ENCODE assay signal across 9 cellular contexts in genomic region chr10:72048450-72049124, GRCh38. TPM values are rescaled to one million over a fixed set of nuclear protein-coding genes. Genes with fewer than 3 reads are reported as not detected.
A peak's percentile ranks its signal among the peaks of the same experiment; 100 is the strongest.
DNase-seq lines count a peak whose midpoint lies in the region; ATAC-seq, FAIRE-seq and TF ChIP-seq lines count a peak whose summit lies in the region.
"Had no signal": no experiment of that assay in that cellular context is flagged by ENCODE, and none has a peak within 500 bp of the region (broad histone marks: within the 10 kb centered on the region; RNA-seq: fewer than 3 reads in every experiment).

No MANE protein-coding gene starts in this region.

- H3K36me3 ChIP-seq in keratinocyte (ENCODE audit: control insufficient read depth in 2 of 2, extremely low read depth in 1 of 2, insufficient read depth in 2 of 2, low read length in 2 of 2) = no peaks in the 10 kb centered on the region

- no peaks in the 10 kb centered on the region for H3K27me3 ChIP-seq in keratinocyte (ENCODE audit: control insufficient read depth, extremely low read depth, insufficient read depth, low read length)

- ATAC-seq in HG03354 (IDR thresholded peaks at IDR 0.05; ENCODE audit: poor library complexity, severe bottlenecking, unreplicated experiment) (peak; percentile 62), GM21737 (IDR thresholded peaks at IDR 0.05; ENCODE audit: unreplicated experiment) (no peak)

- H3K4me3 ChIP-seq in keratinocyte (ENCODE audit: control insufficient read depth in 2 of 3, extremely low read depth in 1 of 3, insufficient read depth in 2 of 3, low read depth in 1 of 3, low read length in 3 of 3) = no peak overlapping the region
- H3K4me3 ChIP-seq: skin epidermis had no signal

- DNase-seq in GM04503 (ENCODE audit: low read depth) = peak; percentile 57
- DNase-seq in NCI-H460 (ENCODE audit: extremely low read depth, low read depth) = peak; percentile 93
- peak; percentile 76 for DNase-seq in activated CD4-positive, CD25-positive, alpha-beta regulatory T cell treated with anti-CD3 and anti-CD28 coated beads, Interleukin-2, amount 50 U/mL, for 16 hours (ENCODE audit: low read depth, low spot score)
- DNase-seq in caudate nucleus (lab: John Stamatoyannopoulos, UW) = peak; percentile 26 to 97 (median 84)
- DNase-seq in keratinocyte (ENCODE audit: low read depth, low spot score) = peak; percentile 58
- peak; percentile 80 to 87 for DNase-seq in stimulated activated CD4-positive, alpha-beta T cell treated with anti-CD3 and anti-CD28 coated beads, Interleukin-1b, Interleukin-23, amount 100 ng/mL, for 1 hour (ENCODE audit: low read depth in 2 of 2)

- H3K4me2 ChIP-seq in keratinocyte (ENCODE audit: control insufficient read depth, extremely low read depth, insufficient read depth, low read depth, low read length) = no peak overlapping the region

- H3K9me3 ChIP-seq in keratinocyte (ENCODE audit: control insufficient read depth, low read depth, low read length) = peaks cover 2% of the 10 kb centered on the region

- no peaks in the 10 kb centered on the region for H3K79me2 ChIP-seq in keratinocyte (ENCODE audit: control insufficient read depth, insufficient read depth, low read length)

- H3K4me1 ChIP-seq in keratinocyte (ENCODE audit: control insufficient read depth, extremely low read depth, insufficient read depth, low read length) = peaks cover 23% of the 10 kb centered on the region

- H3K9ac ChIP-seq in keratinocyte (ENCODE audit: control insufficient read depth, extremely low read depth, insufficient read depth, low read length) = peak overlapping the region; percentile 9

- H2AFZ ChIP-seq in keratinocyte (ENCODE audit: control insufficient read depth, low read length) = peak overlapping the region; percentile 19

- dilution Hi-C loops in keratinocyte (cut with MboI; ENCODE audit: extremely low pct_ligation_motif_present, low sequenced_read_pairs) = no loop called here

- no peaks in the 10 kb centered on the region for H3K9me1 ChIP-seq in keratinocyte (ENCODE audit: control insufficient read depth, extremely low read depth, insufficient read depth, low read length)

- H4K20me1 ChIP-seq in keratinocyte (ENCODE audit: control insufficient read depth, extremely low read depth, insufficient read depth, low read length) = no peaks in the 10 kb centered on the region

- H3K27ac ChIP-seq in caudate nucleus (ENCODE audit: low read depth, low read length) (no peak overlapping the region), keratinocyte (ENCODE audit: control insufficient read depth, insufficient read depth, low read length) (no peak overlapping the region)
- H3K27ac ChIP-seq: skin epidermis had no signal

- FAIRE-seq in keratinocyte (lab: Jason Lieb, UNC) = peak; percentile 90

- peak; percentile 96 to 100 (median 99) for TF ChIP-seq CTCF in keratinocyte (optimal IDR thresholded peaks at IDR 0.05 in 1 of 3, IDR thresholded peaks at IDR 0.05 in 1 of 3, conservative IDR thresholded peaks at IDR 0.05 in 1 of 3; ENCODE audit: extremely low read depth in 1 of 3, insufficient read depth in 2 of 3, low read length in 3 of 3)

RNA-seq across cellular contexts. Expression of gene SPOCK2, which starts 39.8 kb away (rescaled TPM):
- total RNA-seq in NCI-H460 (2014; rRNA removed; shearing (Covaris generic)) = 0.47 and 1.1 TPM in 2 replicates
- 1.8 and 2.3 TPM in 2 replicates for polyA plus RNA-seq in NCI-H460 (2014; cell fraction: nucleus; rRNA removed)
- polyA plus RNA-seq in keratinocyte = 0.03 to 0.18 TPM (median 0.14 TPM) in 3 replicates
- 0.26 TPM for polyA plus RNA-seq in keratinocyte (2011; ENCODE audit: low read depth)
- polyA plus RNA-seq in keratinocyte (2011; cell fraction: cytosol; rRNA removed) = 0.05 TPM in 2 replicates
- 0.90 and 1.2 TPM in 2 replicates for polyA plus RNA-seq in keratinocyte (2011; cell fraction: nucleus; rRNA removed)
- polyA plus RNA-seq in keratinocyte (2012; ENCODE audit: low replicate concordance) = 0.05 and 0.21 TPM in 2 replicates
- 0.19 to 1.2 TPM (median 1.0 TPM) in 3 replicates for polyA minus RNA-seq in keratinocyte
- not detected for polyA minus RNA-seq in keratinocyte (2011; cell fraction: cytosol; rRNA and poly(A)+ RNA removed)
- polyA minus RNA-seq in keratinocyte (2011; cell fraction: nucleus; rRNA and poly(A)+ RNA removed) = 0.74 and 1.5 TPM in 2 replicates
